Comparison of ENCODE assay signal across 22 cellular contexts in the genomic region with DNA sequence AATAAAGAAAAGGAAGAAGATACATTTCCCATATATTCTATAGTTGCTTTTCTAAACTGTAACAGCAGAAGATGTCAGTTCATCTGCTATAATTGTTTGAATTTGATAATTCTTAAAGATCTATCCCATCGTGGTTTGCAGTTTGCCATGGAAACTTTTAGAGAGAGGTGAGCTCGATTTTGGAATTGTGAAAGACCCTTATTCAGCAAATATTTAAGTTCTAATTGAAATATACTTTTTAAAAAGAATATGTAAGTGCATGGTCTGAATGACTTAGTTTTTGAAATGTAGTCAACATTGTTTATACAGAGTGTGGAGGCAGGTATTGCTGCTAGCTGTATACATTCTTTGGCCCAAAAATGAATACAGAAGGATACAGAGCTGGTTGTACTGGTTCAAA.
DNase-seq lines count a peak whose midpoint lies in the region; ATAC-seq, FAIRE-seq and TF ChIP-seq lines count a peak whose summit lies in the region.
"Had no signal": no experiment of that assay in that cellular context is flagged by ENCODE, and none has a peak within 500 bp of the region (broad histone marks: within the 10 kb centered on the region; RNA-seq: fewer than 3 reads in every experiment).

No MANE protein-coding gene starts in this region.

- H2BK120ac ChIP-seq in IMR-90 (ENCODE audit: low read depth, low read length) = no peak overlapping the region

- no peaks in the 10 kb centered on the region for H3K4me1 ChIP-seq in IMR-90 (ENCODE audit: control insufficient read depth, insufficient read depth, low read length)
- H3K4me1 ChIP-seq in K562 (replicated peaks in 1 of 2; ENCODE audit: control insufficient read depth in 2 of 2, insufficient read depth in 2 of 2, low read length in 2 of 2) = no peaks in the 10 kb centered on the region
- no peaks in the 10 kb centered on the region for H3K4me1 ChIP-seq in prostate gland (replicated peaks)
- H3K4me1 ChIP-seq: BLaER1, Caco-2 had no signal

- POLR2A ChIA-PET in IMR-90 (lab: Charles Lee; ENCODE audit: unreplicated experiment) (no interaction called here), K562 (lab: Yijun Ruan, JAX) (interaction anchor here (1.1 to 2.0 kb wide), 2 partner anchors 12 to 27 kb away, joined by 4 to 6 read pairs; no protein-coding TSS in a partner anchor)

- no peak overlapping the region for H3K14ac ChIP-seq in IMR-90 (replicated peaks; ENCODE audit: low read depth, low read length)

- no peak for TF ChIP-seq RAD21 in IMR-90 (IDR thresholded peaks at IDR 0.05; ENCODE audit: low read length)
- no peak for TF ChIP-seq RAD21 in K562 (CRISPR knock-in tag; conservative IDR thresholded peaks at IDR 0.05 in 1 of 2, IDR thresholded peaks at IDR 0.05 in 1 of 2)

- dilution Hi-C loops in IMR-90 (cut with HindIII; ENCODE audit: low sequenced_read_pairs, unreplicated experiment) = no loop called here

- H3K4me2 ChIP-seq in IMR-90 (ENCODE audit: low read depth, low read length) (no peak overlapping the region), K562 (ENCODE audit: insufficient read depth, low read length) (no peak overlapping the region)
- H3K4me2 ChIP-seq: BLaER1 had no signal

- H2AK5ac ChIP-seq in IMR-90 (ENCODE audit: low read depth, low read length) = no peak overlapping the region

- no CpG with 5 or more reads among the region's 2 CpGs for WGBS in IMR-90 (ENCODE audit: extremely low coverage in 2 of 2, insufficient read length in 1 of 2), 2 experiments
- 82% methylated on average over 2 of the region's 2 CpGs for WGBS in K562 (ENCODE audit: insufficient coverage, low coverage, missing lambda C conversion rate)
- WGBS in prostate gland = 73% methylated on average over 2 of the region's 2 CpGs

- no peak overlapping the region for H2BK15ac ChIP-seq in IMR-90 (ENCODE audit: low read depth, low read length)

- H3K27ac ChIP-seq in IMR-90 (ENCODE audit: insufficient read depth, low read length) (no peak overlapping the region), K562 (ENCODE audit: extremely low read depth, low read depth, low read length) (no peak overlapping the region), dorsolateral prefrontal cortex (peak overlapping the region in 54 of 59 donors; percentile 9 to 100 (median 97)), temporal lobe (ENCODE audit: low read depth, low read length) (peak overlapping the region; percentile 45), WERI-Rb-1 (no peak overlapping the region), prostate gland (no peak overlapping the region)
- H3K27ac ChIP-seq: BLaER1, C4-2B, GM23248 had no signal

- TF ChIP-seq POLR2A in IMR-90 (IDR thresholded peaks at IDR 0.05; ENCODE audit: low read depth, low read length) (no peak), K562 (conservative IDR thresholded peaks at IDR 0.05) (no peak), prostate gland (IDR thresholded peaks at IDR 0.05) (no peak)

- H3K9me3 ChIP-seq in IMR-90 (ENCODE audit: control insufficient read depth, insufficient read depth, low read length) = no peaks in the 10 kb centered on the region
- no peaks in the 10 kb centered on the region for H3K9me3 ChIP-seq in K562 (replicated peaks; ENCODE audit: control insufficient read depth, insufficient read depth, low read depth, low read length)
- no peaks in the 10 kb centered on the region for H3K9me3 ChIP-seq in WERI-Rb-1 (ENCODE audit: severe bottlenecking)
- H3K9me3 ChIP-seq in prostate gland = no peaks in the 10 kb centered on the region
- H3K9me3 ChIP-seq: BLaER1, Caco-2 had no signal

- no peak overlapping the region for H2BK20ac ChIP-seq in IMR-90 (ENCODE audit: low read depth, low read length)

- ATAC-seq in IMR-90 (ENCODE audit: low read depth) (no peak), K562 (no peak)
- ATAC-seq: CD8-positive, alpha-beta T cell had no signal

- no peak overlapping the region for H4K8ac ChIP-seq in IMR-90 (ENCODE audit: low read depth in 2 of 2, low read length in 2 of 2)

- no peaks in the 10 kb centered on the region for H3K79me2 ChIP-seq in K562 (ENCODE audit: control insufficient read depth, insufficient read depth, low read length)

- no peak overlapping the region for H4K91ac ChIP-seq in IMR-90 (ENCODE audit: insufficient read depth, low read depth, low read length)

- no peak overlapping the region for H3K23ac ChIP-seq in IMR-90 (ENCODE audit: low read depth, low read length)

- H4K5ac ChIP-seq in IMR-90 (ENCODE audit: low read depth, low read length) = no peak overlapping the region

- FAIRE-seq in K562 (lab: Jason Lieb, UNC) = no peak
- FAIRE-seq: G401.6, GM12892, H1 had no signal

- H4K20me1 ChIP-seq in IMR-90 (ENCODE audit: insufficient read depth, low read length) = no peaks in the 10 kb centered on the region
- no peaks in the 10 kb centered on the region for H4K20me1 ChIP-seq in K562 (replicated peaks; ENCODE audit: control insufficient read depth, insufficient read depth, low read length)
- H4K20me1 ChIP-seq: BLaER1 had no signal

- H2AFZ ChIP-seq in IMR-90 (replicated peaks; ENCODE audit: low read length, poor library complexity) = no peak overlapping the region
- H2AFZ ChIP-seq in K562 (ENCODE audit: low read depth, low read length) = no peak overlapping the region
- H2AFZ ChIP-seq: GM23248 had no signal

- H3K4me3 ChIP-seq in IMR-90 (ENCODE audit: insufficient read depth, low read depth, low read length) (no peak overlapping the region), K562 (no peak overlapping the region), dorsolateral prefrontal cortex (no peak overlapping the region), WERI-Rb-1 (ENCODE audit: low read depth, low read length) (no peak overlapping the region), prostate gland (no peak overlapping the region)
- H3K4me3 ChIP-seq: BLaER1, GM23248 had no signal

- in situ Hi-C loops in IMR-90 (cut with MboI; ENCODE audit: low sequenced_read_pairs) = no loop called here
- in situ Hi-C loops in K562 (cut with MboI) = no loop called here

- no peak overlapping the region for H2AK9ac ChIP-seq in IMR-90 (replicated peaks; ENCODE audit: low read depth, low read length, poor library complexity)

- peaks cover 0 to 5% of the 10 kb centered on the region in 2 experiments; a peak in 3 of 4 replicates for H3K79me1 ChIP-seq in IMR-90 (ENCODE audit: low read depth in 1 of 2, low read length in 2 of 2)

- no peaks in the 10 kb centered on the region for H3K27me3 ChIP-seq in IMR-90 (ENCODE audit: control insufficient read depth, insufficient read depth, low read length)
- H3K27me3 ChIP-seq in K562 (ENCODE audit: control insufficient read depth in 2 of 2, insufficient read depth in 2 of 2, low read length in 2 of 2) = no peaks in the 10 kb centered on the region
- no peaks in the 10 kb centered on the region for H3K27me3 ChIP-seq in dorsolateral prefrontal cortex
- H3K27me3 ChIP-seq in WERI-Rb-1 (ENCODE audit: insufficient read depth, low read depth, severe bottlenecking) = no peaks in the 10 kb centered on the region
- H3K27me3 ChIP-seq in prostate gland (replicated peaks; ENCODE audit: insufficient read depth) = no peaks in the 10 kb centered on the region
- H3K27me3 ChIP-seq: BLaER1 had no signal

- DNase-seq in IMR-90 (no peak), K562 (ENCODE audit: extremely low read depth in 1 of 4, low spot score in 3 of 4) (no peak), dorsolateral prefrontal cortex (no peak), WERI-Rb-1 (no peak), prostate gland (ENCODE audit: low spot score) (no peak)
- DNase-seq in activated T-cell treated with anti-CD3 and anti-CD28 coated beads, Interleukin-2, amount 50 U/mL, for 48 hours = no peak
- no peak for DNase-seq in activated CD4-positive, alpha-beta T cell treated with anti-CD3 and anti-CD28 coated beads for 4 hours
- DNase-seq: 8988T; Caco-2; CD4-positive, CD25-positive, alpha-beta regulatory T cell; CD8-positive, alpha-beta T cell; DMS153; DND-41; GM23248; H7; HCEC 1CT had no signal

- TF ChIP-seq EP300 in K562 (IDR thresholded peaks at IDR 0.05; ENCODE audit: low read length) = no peak

- H3K56ac ChIP-seq in IMR-90 (ENCODE audit: extremely low read depth, insufficient read depth, low read length) = no peak overlapping the region

- no peak overlapping the region for H3K4ac ChIP-seq in IMR-90 (ENCODE audit: low read depth, low read length)

- no peak overlapping the region for H3K18ac ChIP-seq in IMR-90 (ENCODE audit: low read depth, low read length)

- H3K9me1 ChIP-seq in IMR-90 (ENCODE audit: insufficient read depth, low read length) (peaks cover 17% of the 10 kb centered on the region), K562 (ENCODE audit: control insufficient read depth, insufficient read depth, low read length) (no peaks in the 10 kb centered on the region)

- H3K36me3 ChIP-seq in IMR-90 (ENCODE audit: control insufficient read depth, insufficient read depth, low read length) (peaks cover 16% of the 10 kb centered on the region), K562 (ENCODE audit: control insufficient read depth, insufficient read depth, low read length) (peaks cover 24% of the 10 kb centered on the region; the same call in 2 of the 3 replicates), WERI-Rb-1 (no peaks in the 10 kb centered on the region; the same call in 1 of the 2 replicates), prostate gland (no peaks in the 10 kb centered on the region)

- CTCF ChIA-PET in IMR-90 (lab: Yijun Ruan, JAX) = no interaction called here
- CTCF ChIA-PET in K562 (lab: Yijun Ruan, JAX; ENCODE audit: low intra/inter-chr PET ratio) = no interaction called here

- H3K9ac ChIP-seq in IMR-90 (ENCODE audit: low read depth, low read length) = no peak overlapping the region
- H3K9ac ChIP-seq in K562 (ENCODE audit: insufficient read depth in 1 of 2, low read depth in 2 of 2, low read length in 2 of 2) = no peak overlapping the region
- H3K9ac ChIP-seq: BLaER1, GM23248 had no signal

- no TSS peak for BruUV-seq in IMR-90 (replicated peaks; lab: Mats Ljungman, UMichigan)
- BruUV-seq in K562 (replicated peaks; lab: Mats Ljungman, UMichigan) = no TSS peak

- TF ChIP-seq CTCF in IMR-90 (conservative IDR thresholded peaks at IDR 0.05; ENCODE audit: low read depth, low read length) (no peak), K562 (IDR thresholded peaks at IDR 0.05 in 2 of 3, conservative IDR thresholded peaks at IDR 0.05 in 1 of 3; ENCODE audit: insufficient read depth in 2 of 3, low read depth in 1 of 3, low read length in 3 of 3) (no peak), dorsolateral prefrontal cortex (IDR thresholded peaks at IDR 0.05 in 54 of 56, conservative IDR thresholded peaks at IDR 0.05 in 2 of 56; ENCODE audit: low read depth in 1 of 56, partially characterized antibody in 56 of 56) (no peak), WERI-Rb-1 (IDR thresholded peaks at IDR 0.05; ENCODE audit: low read depth, low read length) (no peak), prostate gland (IDR thresholded peaks at IDR 0.05) (no peak)

- no peak overlapping the region for H2BK5ac ChIP-seq in IMR-90 (ENCODE audit: low read depth, low read length, poor library complexity, severe bottlenecking)

- intact Hi-C loops in IMR-90 (cut with micrococcal nuclease) (loop anchor here (2.0 kb wide), 1 partner anchor 49 kb away; no protein-coding TSS in a partner anchor), K562 (cut with micrococcal nuclease) (no loop called here), dorsolateral prefrontal cortex (cut with DNase I) (loop anchor here in 1 of 2 donors (10.0 kb wide), 2 partner anchors 245 to 525 kb away; no protein-coding TSS in a partner anchor), prostate gland (cut with DNase I) (no loop called here)

TF ChIP-seq in K562, 482 proteins besides CTCF, POLR2A, EP300 and RAD21 (continues in another document):
- peak; percentile 6; the same call in 1 of the 2 replicates for TF ChIP-seq MAFF (IDR thresholded peaks at IDR 0.05; ENCODE audit: low read length)
- peak; percentile 62 for TF ChIP-seq ZNF316 (IDR thresholded peaks at IDR 0.05)

Comparison
In these comparisons a context has a peak if more than half of its experiments do, and no peak if none do; other contexts are left out.
1. H3K27ac ChIP-seq: peak in dorsolateral prefrontal cortex (54 of 59) and temporal lobe (single experiment); none in IMR-90 (single experiment), K562 (single experiment), WERI-Rb-1 (single experiment) and prostate gland (0 of 2).